ENCODE assay signal across 20 cellular contexts in the genomic region with DNA sequence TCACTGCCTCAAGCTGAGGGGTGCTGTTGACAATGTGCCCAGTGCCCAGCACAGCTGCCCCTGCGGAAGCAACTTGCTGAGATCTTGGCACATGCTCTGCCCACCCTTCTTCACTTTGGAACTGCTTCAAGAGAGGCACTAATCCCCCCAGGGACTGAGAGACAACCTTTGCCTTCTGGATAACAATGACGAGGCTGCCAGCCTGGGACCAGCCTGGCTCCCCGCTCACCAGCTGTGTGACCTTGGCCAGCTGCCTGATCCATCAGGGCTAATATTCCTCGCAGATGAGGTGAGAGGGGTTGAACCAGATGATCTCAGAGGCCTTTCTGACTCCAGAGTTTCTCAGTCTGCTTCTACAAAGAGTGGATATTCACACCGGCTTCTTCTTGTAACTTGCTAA.
DNase-seq lines count a peak whose midpoint lies in the region; ATAC-seq, FAIRE-seq and TF ChIP-seq lines count a peak whose summit lies in the region.
"Had no signal": no experiment of that assay in that cellular context is flagged by ENCODE, and none has a peak within 500 bp of the region (broad histone marks: within the 10 kb centered on the region; RNA-seq: fewer than 3 reads in every experiment).

No MANE protein-coding gene starts in this region.

- H3K79me1 ChIP-seq in H1 (ENCODE audit: low read depth, low read length) = peaks cover 4% of the 10 kb centered on the region

- peak overlapping the region; percentile 27; the same call in 1 of the 2 replicates for H3K18ac ChIP-seq in H1 (ENCODE audit: extremely low read depth, low read length)

- no peak overlapping the region for H2BK20ac ChIP-seq in H1 (ENCODE audit: low read length)

- H4K5ac ChIP-seq in H1 (ENCODE audit: insufficient read length, low read depth, low read length) = no peak overlapping the region

- no peak overlapping the region for H2AFZ ChIP-seq in H1 (ENCODE audit: low read length)
- H2AFZ ChIP-seq: PC-9 had no signal

- no peak overlapping the region for H3K56ac ChIP-seq in H1 (replicated peaks; ENCODE audit: insufficient read length, low read depth, low read length)

- no peak for TF ChIP-seq POLR2A in H1 (IDR thresholded peaks at IDR 0.05; ENCODE audit: control extremely low read depth in 1 of 2, low read depth in 2 of 2, low read length in 2 of 2)
- no peak for TF ChIP-seq POLR2A in vagina (IDR thresholded peaks at IDR 0.05)

- ATAC-seq in GM21390 (IDR thresholded peaks at IDR 0.05; ENCODE audit: unreplicated experiment) = no peak
- ATAC-seq: naive thymus-derived CD8-positive, alpha-beta T cell had no signal

- no peak overlapping the region for H2BK5ac ChIP-seq in H1 (ENCODE audit: low read depth, low read length)

- CTCF ChIA-PET in H1 (lab: Charles Lee; ENCODE audit: partially characterized antibody) = interaction anchor here (1.2 to 3.8 kb wide), 4 partner anchors 11 to 74 kb away, joined by 4 to 11 read pairs (median 5); no protein-coding TSS in a partner anchor

- no peak overlapping the region for H3K4me2 ChIP-seq in H1 (ENCODE audit: insufficient read depth in 1 of 2, low read depth in 2 of 2, low read length in 2 of 2)
- H3K4me2 ChIP-seq: PC-9 had no signal

- H3K27ac ChIP-seq in H1 (ENCODE audit: low read depth, low read length) (no peak overlapping the region), vagina (no peak overlapping the region)
- H3K27ac ChIP-seq: BLaER1 treated with 17β-estradiol and CSF1 and Interleukin-3, amounts not matched to agents 10 nM and 100 nM; esophagus squamous epithelium; PC-9; spleen; tibial nerve had no signal

- H4K91ac ChIP-seq in H1 (replicated peaks; ENCODE audit: insufficient read length, low read length) = no peak overlapping the region

- H3K4me1 ChIP-seq in H1 (replicated peaks in 1 of 4; ENCODE audit: control insufficient read depth in 3 of 4, insufficient read depth in 4 of 4, low read length in 3 of 4) (peaks cover 0 to 7% (median 0%) of the 10 kb centered on the region in 4 experiments; a peak in 2 of 7 replicates), vagina (peaks cover 13% of the 10 kb centered on the region)

- no peaks in the 10 kb centered on the region for H3K23me2 ChIP-seq in H1 (ENCODE audit: low read depth, low read length)

- no peak for TF ChIP-seq EP300 in H1 (IDR thresholded peaks at IDR 0.05; ENCODE audit: borderline replicate concordance in 1 of 2, low read depth in 2 of 2, low read length in 2 of 2)

- no peak overlapping the region for H3K9ac ChIP-seq in H1 (replicated peaks in 1 of 4; ENCODE audit: extremely low read depth in 1 of 4, low read depth in 3 of 4, low read length in 3 of 4)
- H3K9ac ChIP-seq: BLaER1 treated with 17β-estradiol and CSF1 and Interleukin-3, amounts not matched to agents 10 nM and 100 nM had no signal

- DNase-seq in NCI-H1092 (lab: John Stamatoyannopoulos, UW) (peak; percentile 86), NCI-H524 (lab: John Stamatoyannopoulos, UW) (peak; percentile 97 to 98), H1 (ENCODE audit: low read depth in 1 of 2, low spot score in 2 of 2) (no peak), retina (peak; percentile 40), GM13976 (ENCODE audit: low spot score) (no peak), 8988T (no peak), vagina (ENCODE audit: extremely low spot score in 2 of 2) (no peak)
- DNase-seq: activated CD4-positive, alpha-beta T cell treated with anti-CD3 and anti-CD28 coated beads, Interleukin-2, amount 50 U/mL, for 4 hours; activated naive CD8-positive, alpha-beta T cell treated with anti-CD3 and anti-CD28 coated beads for 36 hours; activated T-cell treated with anti-CD3 and anti-CD28 coated beads, Interleukin-2, amount 50 U/mL, for 1 hour; esophagus squamous epithelium; immature natural killer cell; naive thymus-derived CD8-positive, alpha-beta T cell; NCI-H526; PC-9; spleen had no signal

- POLR2A ChIA-PET in H1 (lab: Charles Lee; ENCODE audit: partially characterized antibody) = interaction anchor here (1.6 kb wide), 1 partner anchor 9 kb away, joined by 4 read pairs; no protein-coding TSS in a partner anchor

- H3K4me3 ChIP-seq in H1 (ENCODE audit: extremely low read depth in 1 of 4, insufficient read depth in 2 of 4, low read depth in 3 of 4, low read length in 4 of 4) (no peak overlapping the region), vagina (no peak overlapping the region)
- H3K4me3 ChIP-seq: BLaER1 treated with 17β-estradiol and CSF1 and Interleukin-3, amounts not matched to agents 10 nM and 100 nM; esophagus squamous epithelium; PC-9; spleen; tibial nerve had no signal

- FAIRE-seq in H1 (lab: Jason Lieb, UNC) = no peak
- FAIRE-seq: bronchial epithelial cell had no signal

- no peak for TF ChIP-seq CTCF in H1 (IDR thresholded peaks at IDR 0.05; ENCODE audit: control extremely low read depth in 1 of 3, insufficient read depth in 1 of 3, low read depth in 1 of 3, low read length in 3 of 3)
- TF ChIP-seq CTCF in GM13976 (IDR thresholded peaks at IDR 0.05; ENCODE audit: borderline replicate concordance, control extremely low read depth, extremely low read depth, insufficient read depth, missing control alignments) = no peak
- TF ChIP-seq CTCF in vagina (IDR thresholded peaks at IDR 0.05) = no peak

- peaks cover 0 to 2% of the 10 kb centered on the region in 2 experiments for H4K20me1 ChIP-seq in H1 (replicated peaks in 1 of 2; ENCODE audit: control insufficient read depth in 1 of 2, insufficient read depth in 2 of 2, low read length in 2 of 2)

- H4K8ac ChIP-seq in H1 (ENCODE audit: extremely low read depth, insufficient read depth, low read length) = no peak overlapping the region

- in situ Hi-C loops in GM13976 (cut with MboI; ENCODE audit: low sequenced_read_pairs, unreplicated experiment) = no loop called here

- H2BK12ac ChIP-seq in H1 (ENCODE audit: low read depth, low read length) = no peak overlapping the region

- intact Hi-C loops in vagina (cut with DNase I) = no loop called here

- no peak overlapping the region for H2AK5ac ChIP-seq in H1 (ENCODE audit: low read depth, low read length)

- H3K27me3 ChIP-seq in H1 (replicated peaks in 1 of 4; ENCODE audit: control insufficient read depth in 3 of 4, extremely low read depth in 1 of 4, insufficient read depth in 3 of 4, low read length in 3 of 4) (no peaks in the 10 kb centered on the region), vagina (no peaks in the 10 kb centered on the region)
- H3K27me3 ChIP-seq: BLaER1 treated with 17β-estradiol and CSF1 and Interleukin-3, amounts not matched to agents 10 nM and 100 nM; esophagus squamous epithelium; spleen; tibial nerve had no signal

- no peak overlapping the region for H3K23ac ChIP-seq in H1 (ENCODE audit: insufficient read length)

- no peak overlapping the region for H3K4ac ChIP-seq in H1 (replicated peaks; ENCODE audit: insufficient read length, low read depth, low read length)

- H3K14ac ChIP-seq in H1 (ENCODE audit: insufficient read length) = no peak overlapping the region

- H2BK15ac ChIP-seq in H1 (ENCODE audit: low read length) = no peak overlapping the region

- WGBS in H1 (ENCODE audit: extremely low coverage in 1 of 2, insufficient coverage in 1 of 2, insufficient read length in 1 of 2, insufficient replicate concordance in 2 of 2, low coverage in 1 of 2, low lambda C conversion rate in 2 of 2, missing lambda C conversion rate in 1 of 2), 2 experiments = 97% methylated on average over 5 of the region's 5 CpGs; no CpG with 5 or more reads in 1 of the 2 experiments

- H3K9me3 ChIP-seq in H1 (ENCODE audit: insufficient read depth in 2 of 2, low read depth in 1 of 2, low read length in 1 of 2) (no peaks in the 10 kb centered on the region), vagina (no peaks in the 10 kb centered on the region)
- H3K9me3 ChIP-seq: BLaER1 treated with 17β-estradiol and CSF1 and Interleukin-3, amounts not matched to agents 10 nM and 100 nM; esophagus squamous epithelium; spleen; tibial nerve had no signal

- H3K79me2 ChIP-seq in H1 (ENCODE audit: control insufficient read depth in 1 of 2, insufficient read depth in 2 of 2, low read length in 2 of 2) = no peaks in the 10 kb centered on the region; a peak in 1 of 4 replicates

- no peaks in the 10 kb centered on the region; a peak in 1 of 8 replicates for H3K36me3 ChIP-seq in H1 (ENCODE audit: control insufficient read depth in 2 of 4, insufficient read depth in 4 of 4, low read length in 3 of 4)
- no peaks in the 10 kb centered on the region for H3K36me3 ChIP-seq in vagina
- H3K36me3 ChIP-seq: BLaER1 treated with 17β-estradiol and CSF1 and Interleukin-3, amounts not matched to agents 10 nM and 100 nM; spleen; tibial nerve had no signal

- no peak overlapping the region for H2BK120ac ChIP-seq in H1 (replicated peaks; ENCODE audit: low read depth, low read length)

- no peak for TF ChIP-seq RAD21 in H1 (IDR thresholded peaks at IDR 0.05 in 1 of 2, conservative IDR thresholded peaks at IDR 0.05 in 1 of 2; ENCODE audit: low read depth in 2 of 2, low read length in 2 of 2)

TF ChIP-seq in H1, 55 proteins besides CTCF, POLR2A, EP300 and RAD21 (continues in another document):
- TF ChIP-seq RNF2 (IDR thresholded peaks at IDR 0.05; ENCODE audit: borderline replicate concordance, low read depth, low read length, missing control alignments, poor library complexity, severe bottlenecking) (no peak), CREB1 (IDR thresholded peaks at IDR 0.05) (no peak), POLR2AphosphoS5 (IDR thresholded peaks at IDR 0.05; ENCODE audit: low read depth, low read length) (no peak), JUN (IDR thresholded peaks at IDR 0.05; ENCODE audit: low read depth, low read length) (no peak), MAFK (IDR thresholded peaks at IDR 0.05; ENCODE audit: low read depth, low read length) (no peak), SAP30 (IDR thresholded peaks at IDR 0.05; ENCODE audit: insufficient read depth, insufficient replicate concordance, low read length) (no peak), KDM1A (IDR thresholded peaks at IDR 0.05; ENCODE audit: borderline replicate concordance, low read length) (no peak)
- TF ChIP-seq, protein P1, sequence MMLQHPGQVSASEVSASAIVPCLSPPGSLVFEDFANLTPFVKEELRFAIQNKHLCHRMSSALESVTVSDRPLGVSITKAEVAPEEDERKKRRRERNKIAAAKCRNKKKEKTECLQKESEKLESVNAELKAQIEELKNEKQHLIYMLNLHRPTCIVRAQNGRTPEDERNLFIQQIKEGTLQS (IDR thresholded peaks at IDR 0.05; ENCODE audit: insufficient read depth, low read depth, low read length) = no peak

Comparison
In these comparisons a context has a peak if more than half of its experiments do, and no peak if none do; other contexts are left out.
1. DNase-seq: peak in NCI-H1092 (single experiment), NCI-H524 (2 of 2) and retina (single experiment); none in H1 (0 of 2), GM13976 (single experiment), 8988T (single experiment) and vagina (0 of 2).